In the genomic region with DNA sequence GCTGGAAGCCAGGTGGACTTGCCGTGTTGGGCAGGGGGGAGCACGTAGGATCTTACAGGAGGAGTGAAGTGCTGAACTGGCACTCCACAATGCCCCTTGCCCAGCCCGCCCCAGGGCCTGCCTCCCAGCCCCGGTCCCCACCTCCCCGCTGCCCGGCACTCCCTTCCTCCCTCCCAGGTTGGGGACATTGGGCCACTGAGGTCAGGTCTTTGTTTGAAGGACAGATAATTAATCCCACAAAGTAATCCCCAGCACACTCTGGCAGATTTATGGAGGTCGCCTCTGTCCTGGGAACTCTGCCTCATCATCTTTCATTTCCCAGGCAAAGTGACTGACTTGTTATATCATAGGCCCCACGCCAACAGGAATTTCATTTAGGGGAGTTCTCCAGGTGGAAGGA, we compare ENCODE assay signal across 1 cellular context.
TF ChIP-seq lines count a peak whose summit lies in the region.

No MANE protein-coding gene starts in this region.

TF ChIP-seq in H1, 55 proteins besides CTCF, POLR2A, EP300 and RAD21 (continued from another document):
- TF ChIP-seq ASH2L (IDR thresholded peaks at IDR 0.05; ENCODE audit: low read length): no peak
- TF ChIP-seq KDM1A (IDR thresholded peaks at IDR 0.05; ENCODE audit: borderline replicate concordance, low read length): no peak
- TF ChIP-seq, protein P1, sequence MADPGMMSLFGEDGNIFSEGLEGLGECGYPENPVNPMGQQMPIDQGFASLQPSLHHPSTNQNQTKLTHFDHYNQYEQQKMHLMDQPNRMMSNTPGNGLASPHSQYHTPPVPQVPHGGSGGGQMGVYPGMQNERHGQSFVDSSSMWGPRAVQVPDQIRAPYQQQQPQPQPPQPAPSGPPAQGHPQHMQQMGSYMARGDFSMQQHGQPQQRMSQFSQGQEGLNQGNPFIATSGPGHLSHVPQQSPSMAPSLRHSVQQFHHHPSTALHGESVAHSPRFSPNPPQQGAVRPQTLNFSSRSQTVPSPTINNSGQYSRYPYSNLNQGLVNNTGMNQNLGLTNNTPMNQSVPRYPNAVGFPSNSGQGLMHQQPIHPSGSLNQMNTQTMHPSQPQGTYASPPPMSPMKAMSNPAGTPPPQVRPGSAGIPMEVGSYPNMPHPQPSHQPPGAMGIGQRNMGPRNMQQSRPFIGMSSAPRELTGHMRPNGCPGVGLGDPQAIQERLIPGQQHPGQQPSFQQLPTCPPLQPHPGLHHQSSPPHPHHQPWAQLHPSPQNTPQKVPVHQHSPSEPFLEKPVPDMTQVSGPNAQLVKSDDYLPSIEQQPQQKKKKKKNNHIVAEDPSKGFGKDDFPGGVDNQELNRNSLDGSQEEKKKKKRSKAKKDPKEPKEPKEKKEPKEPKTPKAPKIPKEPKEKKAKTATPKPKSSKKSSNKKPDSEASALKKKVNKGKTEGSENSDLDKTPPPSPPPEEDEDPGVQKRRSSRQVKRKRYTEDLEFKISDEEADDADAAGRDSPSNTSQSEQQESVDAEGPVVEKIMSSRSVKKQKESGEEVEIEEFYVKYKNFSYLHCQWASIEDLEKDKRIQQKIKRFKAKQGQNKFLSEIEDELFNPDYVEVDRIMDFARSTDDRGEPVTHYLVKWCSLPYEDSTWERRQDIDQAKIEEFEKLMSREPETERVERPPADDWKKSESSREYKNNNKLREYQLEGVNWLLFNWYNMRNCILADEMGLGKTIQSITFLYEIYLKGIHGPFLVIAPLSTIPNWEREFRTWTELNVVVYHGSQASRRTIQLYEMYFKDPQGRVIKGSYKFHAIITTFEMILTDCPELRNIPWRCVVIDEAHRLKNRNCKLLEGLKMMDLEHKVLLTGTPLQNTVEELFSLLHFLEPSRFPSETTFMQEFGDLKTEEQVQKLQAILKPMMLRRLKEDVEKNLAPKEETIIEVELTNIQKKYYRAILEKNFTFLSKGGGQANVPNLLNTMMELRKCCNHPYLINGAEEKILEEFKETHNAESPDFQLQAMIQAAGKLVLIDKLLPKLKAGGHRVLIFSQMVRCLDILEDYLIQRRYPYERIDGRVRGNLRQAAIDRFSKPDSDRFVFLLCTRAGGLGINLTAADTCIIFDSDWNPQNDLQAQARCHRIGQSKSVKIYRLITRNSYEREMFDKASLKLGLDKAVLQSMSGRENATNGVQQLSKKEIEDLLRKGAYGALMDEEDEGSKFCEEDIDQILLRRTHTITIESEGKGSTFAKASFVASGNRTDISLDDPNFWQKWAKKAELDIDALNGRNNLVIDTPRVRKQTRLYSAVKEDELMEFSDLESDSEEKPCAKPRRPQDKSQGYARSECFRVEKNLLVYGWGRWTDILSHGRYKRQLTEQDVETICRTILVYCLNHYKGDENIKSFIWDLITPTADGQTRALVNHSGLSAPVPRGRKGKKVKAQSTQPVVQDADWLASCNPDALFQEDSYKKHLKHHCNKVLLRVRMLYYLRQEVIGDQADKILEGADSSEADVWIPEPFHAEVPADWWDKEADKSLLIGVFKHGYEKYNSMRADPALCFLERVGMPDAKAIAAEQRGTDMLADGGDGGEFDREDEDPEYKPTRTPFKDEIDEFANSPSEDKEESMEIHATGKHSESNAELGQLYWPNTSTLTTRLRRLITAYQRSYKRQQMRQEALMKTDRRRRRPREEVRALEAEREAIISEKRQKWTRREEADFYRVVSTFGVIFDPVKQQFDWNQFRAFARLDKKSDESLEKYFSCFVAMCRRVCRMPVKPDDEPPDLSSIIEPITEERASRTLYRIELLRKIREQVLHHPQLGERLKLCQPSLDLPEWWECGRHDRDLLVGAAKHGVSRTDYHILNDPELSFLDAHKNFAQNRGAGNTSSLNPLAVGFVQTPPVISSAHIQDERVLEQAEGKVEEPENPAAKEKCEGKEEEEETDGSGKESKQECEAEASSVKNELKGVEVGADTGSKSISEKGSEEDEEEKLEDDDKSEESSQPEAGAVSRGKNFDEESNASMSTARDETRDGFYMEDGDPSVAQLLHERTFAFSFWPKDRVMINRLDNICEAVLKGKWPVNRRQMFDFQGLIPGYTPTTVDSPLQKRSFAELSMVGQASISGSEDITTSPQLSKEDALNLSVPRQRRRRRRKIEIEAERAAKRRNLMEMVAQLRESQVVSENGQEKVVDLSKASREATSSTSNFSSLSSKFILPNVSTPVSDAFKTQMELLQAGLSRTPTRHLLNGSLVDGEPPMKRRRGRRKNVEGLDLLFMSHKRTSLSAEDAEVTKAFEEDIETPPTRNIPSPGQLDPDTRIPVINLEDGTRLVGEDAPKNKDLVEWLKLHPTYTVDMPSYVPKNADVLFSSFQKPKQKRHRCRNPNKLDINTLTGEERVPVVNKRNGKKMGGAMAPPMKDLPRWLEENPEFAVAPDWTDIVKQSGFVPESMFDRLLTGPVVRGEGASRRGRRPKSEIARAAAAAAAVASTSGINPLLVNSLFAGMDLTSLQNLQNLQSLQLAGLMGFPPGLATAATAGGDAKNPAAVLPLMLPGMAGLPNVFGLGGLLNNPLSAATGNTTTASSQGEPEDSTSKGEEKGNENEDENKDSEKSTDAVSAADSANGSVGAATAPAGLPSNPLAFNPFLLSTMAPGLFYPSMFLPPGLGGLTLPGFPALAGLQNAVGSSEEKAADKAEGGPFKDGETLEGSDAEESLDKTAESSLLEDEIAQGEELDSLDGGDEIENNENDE (IDR thresholded peaks at IDR 0.05; ENCODE audit: insufficient replicate concordance, low read length): no peak
- no peak for TF ChIP-seq NRF1 (IDR thresholded peaks at IDR 0.05; ENCODE audit: low read depth, low read length)
- TF ChIP-seq, protein P2, sequence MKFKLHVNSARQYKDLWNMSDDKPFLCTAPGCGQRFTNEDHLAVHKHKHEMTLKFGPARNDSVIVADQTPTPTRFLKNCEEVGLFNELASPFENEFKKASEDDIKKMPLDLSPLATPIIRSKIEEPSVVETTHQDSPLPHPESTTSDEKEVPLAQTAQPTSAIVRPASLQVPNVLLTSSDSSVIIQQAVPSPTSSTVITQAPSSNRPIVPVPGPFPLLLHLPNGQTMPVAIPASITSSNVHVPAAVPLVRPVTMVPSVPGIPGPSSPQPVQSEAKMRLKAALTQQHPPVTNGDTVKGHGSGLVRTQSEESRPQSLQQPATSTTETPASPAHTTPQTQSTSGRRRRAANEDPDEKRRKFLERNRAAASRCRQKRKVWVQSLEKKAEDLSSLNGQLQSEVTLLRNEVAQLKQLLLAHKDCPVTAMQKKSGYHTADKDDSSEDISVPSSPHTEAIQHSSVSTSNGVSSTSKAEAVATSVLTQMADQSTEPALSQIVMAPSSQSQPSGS (IDR thresholded peaks at IDR 0.05; ENCODE audit: low read length): no peak
- TF ChIP-seq SP1 (IDR thresholded peaks at IDR 0.05; ENCODE audit: low read depth, low read length): no peak
- no peak for TF ChIP-seq CBX5 (IDR thresholded peaks at IDR 0.05; ENCODE audit: low read depth, low read length)
- no peak for TF ChIP-seq HDAC6 (IDR thresholded peaks at IDR 0.05; ENCODE audit: low read depth, low read length)
- TF ChIP-seq RXRA (IDR thresholded peaks at IDR 0.05; ENCODE audit: insufficient read depth, low read depth, low read length): no peak
